11 cellular contexts compared by ENCODE assay signal in the genomic region with DNA sequence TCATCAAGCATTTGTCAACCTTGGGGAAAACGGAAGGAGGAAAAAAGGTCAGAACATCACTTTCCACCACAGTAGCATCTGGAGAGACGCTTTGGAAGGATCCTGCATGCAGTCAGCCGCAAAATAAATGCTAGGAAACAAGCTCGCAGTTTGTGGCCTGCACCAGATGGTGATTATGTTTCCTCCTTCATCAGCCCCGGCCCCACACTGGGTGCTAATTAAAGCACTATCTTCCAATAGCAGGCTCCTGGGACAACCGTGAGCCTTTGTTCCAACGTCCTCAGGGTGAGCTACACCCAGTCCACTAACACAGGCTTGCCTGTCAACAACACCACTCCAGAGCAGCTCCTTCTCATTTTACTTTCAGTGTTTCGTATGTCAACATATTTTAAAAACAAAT.
A peak's percentile ranks its signal among the peaks of the same experiment; 100 is the strongest.
DNase-seq lines count a peak whose midpoint lies in the region; ATAC-seq and TF ChIP-seq lines count a peak whose summit lies in the region.
"Had no signal": no experiment of that assay in that cellular context is flagged by ENCODE, and none has a peak within 500 bp of the region (broad histone marks: within the 10 kb centered on the region; RNA-seq: fewer than 3 reads in every experiment).

No MANE protein-coding gene starts in this region.

- H3K27me3 ChIP-seq in H9 (ENCODE audit: insufficient read depth, low read length) (no peaks in the 10 kb centered on the region), hepatocyte (no peaks in the 10 kb centered on the region)
- H3K27me3 ChIP-seq: stomach had no signal

- no peaks in the 10 kb centered on the region for H3K9me2 ChIP-seq in hepatocyte (replicated peaks; ENCODE audit: insufficient read depth)

- no peak overlapping the region for H2AFZ ChIP-seq in H9 (ENCODE audit: low read length)
- no peak overlapping the region for H2AFZ ChIP-seq in hepatocyte

- WGBS in H9 (ENCODE audit: extremely low coverage, insufficient read length, low lambda C conversion rate) = no CpG with 5 or more reads among the region's 8 CpGs
- 65% methylated on average over 8 of the region's 8 CpGs for WGBS in hepatocyte (ENCODE audit: low lambda C conversion rate, missing lambda C conversion rate)

- H3T11ph ChIP-seq in H9 (ENCODE audit: low read length) = no peak overlapping the region

- no peak overlapping the region for H3K14ac ChIP-seq in H9 (ENCODE audit: insufficient read depth, low read length)

- no peak overlapping the region for H3K23ac ChIP-seq in H9 (ENCODE audit: insufficient read length, low read depth, low read length)

- no peak overlapping the region for H2BK120ac ChIP-seq in H9 (ENCODE audit: low read depth, low read length, poor library complexity, severe bottlenecking)

- no peaks in the 10 kb centered on the region for H3K23me2 ChIP-seq in H9 (ENCODE audit: insufficient read length, low read depth, low read length, poor library complexity, severe bottlenecking)

- H3K18ac ChIP-seq in H9 (ENCODE audit: insufficient read length, low read depth, low read length) = no peak overlapping the region

- H3K4me3 Mint-ChIP-seq in H9 = no peak overlapping the region
- H3K4me3 Mint-ChIP-seq in central memory CD8-positive, alpha-beta T cell = no peak overlapping the region
- H3K4me3 Mint-ChIP-seq: activated naive CD4-positive, alpha-beta T cell treated with anti-CD3 and anti-CD28 coated beads, Interleukin-2, amount 10 ng/mL, durations not matched to agents 7 days and 5 days had no signal

- TF ChIP-seq CTCF in H9 (conservative IDR thresholded peaks at IDR 0.05) (no peak), hepatocyte (IDR thresholded peaks at IDR 0.05; ENCODE audit: poor library complexity) (no peak)

- H3K79me1 ChIP-seq in H9 (ENCODE audit: insufficient read depth, low read depth, low read length, poor library complexity, severe bottlenecking) = no peaks in the 10 kb centered on the region

- H4K91ac ChIP-seq in H9 (ENCODE audit: insufficient read length, low read depth, low read length) = no peak overlapping the region

- no peak overlapping the region for H3K4me3 ChIP-seq in hepatocyte
- H3K4me3 ChIP-seq: stomach had no signal

- no peaks in the 10 kb centered on the region for H3K9me3 ChIP-seq in H9 (ENCODE audit: control insufficient read depth, low read depth, low read length)
- H3K9me3 ChIP-seq in hepatocyte (ENCODE audit: low read depth) = no peaks in the 10 kb centered on the region
- H3K9me3 ChIP-seq: stomach had no signal

- H3K27ac ChIP-seq in H9 (ENCODE audit: insufficient read length, low read depth, low read length) (no peak overlapping the region), hepatocyte (no peak overlapping the region)
- H3K27ac ChIP-seq: RWPE1, stomach had no signal

- H3K27ac Mint-ChIP-seq in H9 = peak overlapping the region in 2 of 3 experiments; percentile 55 to 83; a peak in 3 of 7 replicates
- peak overlapping the region; percentile 19 for H3K27ac Mint-ChIP-seq in central memory CD8-positive, alpha-beta T cell (ENCODE audit: low read depth)

- H3K9me3 Mint-ChIP-seq in H9 = no peaks in the 10 kb centered on the region
- H3K9me3 Mint-ChIP-seq in central memory CD8-positive, alpha-beta T cell = no peaks in the 10 kb centered on the region
- H3K9me3 Mint-ChIP-seq: activated naive CD4-positive, alpha-beta T cell treated with anti-CD3 and anti-CD28 coated beads, Interleukin-2, amount 10 ng/mL, durations not matched to agents 7 days and 5 days had no signal

- ATAC-seq in central memory CD8-positive, alpha-beta T cell (replicated peaks; ENCODE audit: extremely low read depth, poor library complexity, severe bottlenecking) = no peak

- H2BK20ac ChIP-seq in H9 (ENCODE audit: low read depth, low read length, poor library complexity, severe bottlenecking) = no peak overlapping the region

- H2BK12ac ChIP-seq in H9 (ENCODE audit: insufficient read length, low read depth, low read length) = no peak overlapping the region

- H3K4ac ChIP-seq in H9 (ENCODE audit: low read depth, low read length) = no peak overlapping the region

- no peaks in the 10 kb centered on the region for H3K36me3 ChIP-seq in hepatocyte (replicated peaks; ENCODE audit: insufficient read depth, low read depth)

- H4K20me1 ChIP-seq in H9 (ENCODE audit: control insufficient read depth, insufficient read depth, insufficient read length) (no peaks in the 10 kb centered on the region), hepatocyte (ENCODE audit: insufficient read depth, poor library complexity, severe bottlenecking) (no peaks in the 10 kb centered on the region)

- no peak overlapping the region for H2BK5ac ChIP-seq in H9 (ENCODE audit: insufficient read length, low read length)

- H3K27me3 Mint-ChIP-seq in H9 (ENCODE audit: low read depth) = no peaks in the 10 kb centered on the region
- H3K27me3 Mint-ChIP-seq in central memory CD8-positive, alpha-beta T cell = no peaks in the 10 kb centered on the region
- H3K27me3 Mint-ChIP-seq: activated naive CD4-positive, alpha-beta T cell treated with anti-CD3 and anti-CD28 coated beads, Interleukin-2, amount 10 ng/mL, durations not matched to agents 7 days and 5 days had no signal

- H3K4me2 ChIP-seq in H9 (ENCODE audit: insufficient read depth, insufficient read length, low read length) (no peak overlapping the region), hepatocyte (no peak overlapping the region)

- H4K5ac ChIP-seq in H9 (ENCODE audit: insufficient read length, low read depth, low read length) = no peak overlapping the region

- no peak overlapping the region for H2BK15ac ChIP-seq in H9 (ENCODE audit: low read depth, low read length)

- H3K56ac ChIP-seq in H9 (ENCODE audit: insufficient read length, low read depth, low read length) = no peak overlapping the region

- H3K79me2 ChIP-seq in H9 (ENCODE audit: insufficient read depth, low read length) (no peaks in the 10 kb centered on the region), hepatocyte (no peaks in the 10 kb centered on the region)

- peaks cover 13 to 19% of the 10 kb centered on the region in 2 experiments for H3K4me1 Mint-ChIP-seq in H9
- H3K4me1 Mint-ChIP-seq in central memory CD8-positive, alpha-beta T cell = peaks cover 20% of the 10 kb centered on the region

- peaks cover 4 to 24% (median 16%) of the 10 kb centered on the region in 3 experiments for H3K36me3 Mint-ChIP-seq in H9 (ENCODE audit: insufficient read depth in 1 of 3, low read depth in 3 of 3)
- peaks cover 4% of the 10 kb centered on the region for H3K36me3 Mint-ChIP-seq in central memory CD8-positive, alpha-beta T cell (ENCODE audit: insufficient read depth)
- H3K36me3 Mint-ChIP-seq: activated naive CD4-positive, alpha-beta T cell treated with anti-CD3 and anti-CD28 coated beads, Interleukin-2, amount 10 ng/mL, durations not matched to agents 7 days and 5 days had no signal

- no peak overlapping the region for H3K9ac ChIP-seq in H9 (ENCODE audit: extremely low read depth, insufficient read length, low read length)

- no peaks in the 10 kb centered on the region for H3K4me1 ChIP-seq in H9 (ENCODE audit: insufficient read depth, low read length)
- H3K4me1 ChIP-seq in hepatocyte (ENCODE audit: insufficient read depth) = peaks cover 3% of the 10 kb centered on the region

- no peak overlapping the region for H4K8ac ChIP-seq in H9 (replicated peaks; ENCODE audit: insufficient read length, low read depth, low read length)

- H2AK5ac ChIP-seq in H9 (ENCODE audit: insufficient read length, low read length) = no peak overlapping the region

- DNase-seq in H9 (no peak), NCI-H2107 treated with DMSO at 0.1 percent for 48 hours (lab: John Stamatoyannopoulos, UW; ENCODE audit: unreplicated experiment) (peak; percentile 59), myocyte (ENCODE audit: low read depth) (peak; percentile 39), hepatocyte (ENCODE audit: low spot score) (no peak), NCI-H1105 (lab: John Stamatoyannopoulos, UW) (no peak), dedifferentiated amniotic fluid mesenchymal stem cell (ENCODE audit: extremely low spot score) (no peak)
- no peak for DNase-seq in central memory CD8-positive, alpha-beta T cell (ENCODE audit: low spot score in 2 of 2)
- no peak for DNase-seq in activated naive CD4-positive, alpha-beta T cell (lab: John Stamatoyannopoulos, UW)
- DNase-seq: activated naive CD4-positive, alpha-beta T cell treated with anti-CD3 and anti-CD28 coated beads, Interleukin-2, amount 10 ng/mL, durations not matched to agents 7 days and 5 days; stomach had no signal

Comparison
In these comparisons a context has a peak if more than half of its experiments do, and no peak if none do; other contexts are left out.
1. DNase-seq: peak in NCI-H2107 treated with DMSO at 0.1 percent for 48 hours (single experiment) and myocyte (single experiment); none in H9 (single experiment), central memory CD8-positive, alpha-beta T cell (0 of 2), hepatocyte (single experiment), NCI-H1105 (single experiment), activated naive CD4-positive, alpha-beta T cell (0 of 4) and dedifferentiated amniotic fluid mesenchymal stem cell (single experiment).